Comparison of ENCODE assay signal across 10 cellular contexts in genomic region chr19:10808937-10809655, GRCh38. TPM values are rescaled to one million over a fixed set of nuclear protein-coding genes. Genes with fewer than 3 reads are reported as not detected.
DNase-seq lines count a peak whose midpoint lies in the region; TF ChIP-seq lines count a peak whose summit lies in the region.
"Had no signal": no experiment of that assay in that cellular context is flagged by ENCODE, and none has a peak within 500 bp of the region (broad histone marks: within the 10 kb centered on the region; RNA-seq: fewer than 3 reads in every experiment).

No MANE protein-coding gene starts in this region.

- peaks cover 29% of the 10 kb centered on the region for H3K36me3 Mint-ChIP-seq in activated CD4-positive, alpha-beta memory T cell treated with anti-CD3 and anti-CD28 coated beads for 36 hours

- TF ChIP-seq POLR2A in stomach (IDR thresholded peaks at IDR 0.05): no peak

- no peaks in the 10 kb centered on the region for H3K27me3 Mint-ChIP-seq in activated CD4-positive, alpha-beta memory T cell treated with anti-CD3 and anti-CD28 coated beads for 36 hours

- no peak for TF ChIP-seq CTCF in stomach (IDR thresholded peaks at IDR 0.05)
- TF ChIP-seq CTCF in GM20000 (IDR thresholded peaks at IDR 0.05; ENCODE audit: extremely low read depth, missing control alignments): no peak

- H3K27me3 ChIP-seq in stomach: no peaks in the 10 kb centered on the region

- H3K36me3 ChIP-seq in stomach: peaks cover 47 to 100% (median 98%) of the 10 kb centered on the region in 4 donors

- peak overlapping the region in 2 of 5 donors; percentile 41 to 68 for H3K27ac ChIP-seq in stomach

- POLR2A ChIA-PET in activated CD4-positive, alpha-beta memory T cell treated with anti-CD3 and anti-CD28 coated beads for 36 hours (lab: Charles Lee): interaction anchor here (1.4 kb wide), 1 partner anchor 9 kb away, joined by 4 read pairs; no protein-coding TSS in a partner anchor

- intact Hi-C loops in activated CD4-positive, alpha-beta memory T cell treated with anti-CD3 and anti-CD28 coated beads for 36 hours (cut with micrococcal nuclease): loop anchor here (1.0 kb wide), 1 partner anchor 12 kb away; no protein-coding TSS in a partner anchor
- intact Hi-C loops in stomach (cut with DNase I; ENCODE audit: low total_unique reads): no loop called here

- H3K9me3 ChIP-seq in stomach: no peaks in the 10 kb centered on the region

- H3K4me3 Mint-ChIP-seq in activated CD4-positive, alpha-beta memory T cell treated with anti-CD3 and anti-CD28 coated beads for 36 hours: no peak overlapping the region

- TF ChIP-seq EP300 in stomach (IDR thresholded peaks at IDR 0.05): no peak

- peak overlapping the region; percentile 77 for H3K27ac Mint-ChIP-seq in activated CD4-positive, alpha-beta memory T cell treated with anti-CD3 and anti-CD28 coated beads for 36 hours

- H3K9me3 Mint-ChIP-seq in activated CD4-positive, alpha-beta memory T cell treated with anti-CD3 and anti-CD28 coated beads for 36 hours: no peaks in the 10 kb centered on the region

- peaks cover 0 to 44% (median 0%) of the 10 kb centered on the region in 4 donors for H3K4me1 ChIP-seq in stomach

- CTCF ChIA-PET in activated CD4-positive, alpha-beta memory T cell treated with anti-CD3 and anti-CD28 coated beads for 36 hours (lab: Charles Lee): interaction anchor here (1.4 kb wide), 1 partner anchor 107 kb away, joined by 3 read pairs; no protein-coding TSS in a partner anchor

- peaks cover 30% of the 10 kb centered on the region for H3K4me1 Mint-ChIP-seq in activated CD4-positive, alpha-beta memory T cell treated with anti-CD3 and anti-CD28 coated beads for 36 hours (ENCODE audit: low read depth)

- 64 to 76% (median 67%) methylated on average over 9 to 11 of the region's 11 CpGs for WGBS in stomach, 5 donors

- peak; percentile 33 for DNase-seq in activated naive CD4-positive, alpha-beta T cell treated with Interleukin-2 at 50 U/mL for 16 hours
- no peak for DNase-seq in activated naive CD4-positive, alpha-beta T cell treated with anti-CD3 and anti-CD28 coated beads, Interleukin-2, amount 50 U/mL, for 16 hours
- peak; percentile 80 for DNase-seq in activated CD4-positive, alpha-beta memory T cell treated with anti-CD3 and anti-CD28 coated beads for 36 hours
- peak; percentile 49 for DNase-seq in fibroblast of the conjunctiva (ENCODE audit: low read depth)
- DNase-seq in stomach: peak; percentile 36
- DNase-seq in GM20000 (ENCODE audit: low spot score): no peak
- no peak for DNase-seq in pons (ENCODE audit: low spot score)
- no peak for DNase-seq in NCI-H1436 treated with DMSO at 0.1 percent for 48 hours (lab: John Stamatoyannopoulos, UW)
- DNase-seq: DMS53 had no signal

- no peak overlapping the region for H3K4me3 ChIP-seq in stomach

RNA-seq across cellular contexts. Expression of gene TMED1, which starts 26.9 kb away (rescaled TPM):
- 10 to 100 TPM; 18.8 to 19.1 TPM for total RNA-seq in activated CD4-positive, alpha-beta memory T cell treated with anti-CD3 and anti-CD28 coated beads for 36 hours
- total RNA-seq in stomach: 10 to 100 TPM in 4 of 5 donors, under 1 TPM in 1; 0.58 to 45.2 (median 20.4) TPM
- polyA plus RNA-seq in stomach: 10 to 100 TPM; 17.9 to 24.5 (median 21.9) TPM

RNA-seq across cellular contexts. Expression of gene C19orf38, which starts 39.1 kb away (rescaled TPM):
- 1 to 10 TPM; 1.4 to 1.7 TPM for total RNA-seq in activated CD4-positive, alpha-beta memory T cell treated with anti-CD3 and anti-CD28 coated beads for 36 hours
- total RNA-seq in stomach: 1 to 10 TPM in 2 of 5 donors, not detected in 3; 1.8 to 2.2 TPM
- 1 to 10 TPM in 1 of 3 donors, under 1 TPM in 2; 0.92 to 1.2 (median 1.00) TPM for polyA plus RNA-seq in stomach
- total RNA-seq: pulmonary artery endothelial cell had no signal

Comparison
In these comparisons a context has a peak if more than half of its experiments do, and no peak if none do; other contexts are left out.
1. DNase-seq: peak in activated naive CD4-positive, alpha-beta T cell treated with Interleukin-2 at 50 U/mL for 16 hours (single experiment), activated CD4-positive, alpha-beta memory T cell treated with anti-CD3 and anti-CD28 coated beads for 36 hours (single experiment), fibroblast of the conjunctiva (single experiment) and stomach (single experiment); none in activated naive CD4-positive, alpha-beta T cell treated with anti-CD3 and anti-CD28 coated beads, Interleukin-2, amount 50 U/mL, for 16 hours (single experiment), GM20000 (single experiment), pons (single experiment) and NCI-H1436 treated with DMSO at 0.1 percent for 48 hours (single experiment).